1 cellular context compared by ENCODE assay signal in the genomic region with DNA sequence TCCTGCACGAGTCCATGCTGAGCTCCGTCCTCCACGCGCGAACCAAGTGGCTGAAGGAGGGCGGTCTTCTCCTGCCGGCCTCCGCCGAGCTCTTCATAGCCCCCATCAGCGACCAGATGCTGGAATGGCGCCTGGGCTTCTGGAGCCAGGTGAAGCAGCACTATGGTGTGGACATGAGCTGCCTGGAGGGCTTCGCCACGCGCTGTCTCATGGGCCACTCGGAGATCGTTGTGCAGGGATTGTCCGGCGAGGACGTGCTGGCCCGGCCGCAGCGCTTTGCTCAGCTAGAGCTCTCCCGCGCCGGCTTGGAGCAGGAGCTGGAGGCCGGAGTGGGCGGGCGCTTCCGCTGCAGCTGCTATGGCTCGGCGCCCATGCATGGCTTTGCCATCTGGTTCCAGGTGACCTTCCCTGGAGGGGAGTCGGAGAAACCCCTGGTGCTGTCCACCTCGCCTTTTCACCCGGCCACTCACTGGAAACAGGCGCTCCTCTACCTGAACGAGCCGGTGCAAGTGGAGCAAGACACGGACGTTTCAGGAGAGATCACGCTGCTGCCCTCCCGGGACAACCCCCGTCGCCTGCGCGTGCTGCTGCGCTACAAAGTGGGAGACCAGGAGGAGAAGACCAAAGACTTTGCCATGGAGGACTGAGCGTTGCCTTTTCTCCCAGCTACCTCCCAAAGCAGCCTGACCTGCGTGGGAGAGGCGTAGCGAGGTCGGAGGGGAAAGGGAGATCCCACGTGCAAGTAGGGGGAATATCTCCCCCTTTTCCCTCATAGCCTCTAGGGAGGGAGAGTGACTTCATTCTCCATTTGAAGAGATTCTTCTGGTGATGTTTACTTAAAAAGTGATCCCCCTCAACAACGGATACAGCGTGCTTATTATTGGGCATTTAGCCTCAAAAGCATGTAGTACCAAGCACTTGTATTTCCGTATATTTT.
TF ChIP-seq lines count a peak whose summit lies in the region.

No MANE protein-coding gene starts in this region.

TF ChIP-seq in HepG2, 621 proteins besides CTCF, POLR2A, EP300 and RAD21 (continued from another document and continues in another):
- TF ChIP-seq PAXIP1 (CRISPR knock-in tag; conservative IDR thresholded peaks at IDR 0.05) (no peak), ZNF615 (CRISPR knock-in tag; IDR thresholded peaks at IDR 0.05; ENCODE audit: borderline replicate concordance) (no peak), HHEX (CRISPR knock-in tag; IDR thresholded peaks at IDR 0.05) (no peak), NAIF1 (CRISPR knock-in tag; IDR thresholded peaks at IDR 0.05; ENCODE audit: borderline replicate concordance) (no peak), IRF2 (CRISPR knock-in tag; IDR thresholded peaks at IDR 0.05) (no peak), ARNT2 (CRISPR knock-in tag; IDR thresholded peaks at IDR 0.05; ENCODE audit: low read depth) (peak; percentile 53; the same call in 1 of the 2 replicates), KDM6A (CRISPR knock-in tag; IDR thresholded peaks at IDR 0.05; ENCODE audit: low read depth) (no peak), CBX1 (IDR thresholded peaks at IDR 0.05; ENCODE audit: low read depth) (no peak), DPF2 (CRISPR knock-in tag; IDR thresholded peaks at IDR 0.05; ENCODE audit: borderline replicate concordance, low read depth) (no peak), ZNF124 (CRISPR knock-in tag; IDR thresholded peaks at IDR 0.05) (no peak), MEF2D (CRISPR knock-in tag; IDR thresholded peaks at IDR 0.05) (no peak), ZNF326 (CRISPR knock-in tag; IDR thresholded peaks at IDR 0.05; ENCODE audit: borderline replicate concordance) (no peak), ZHX1 (CRISPR knock-in tag; IDR thresholded peaks at IDR 0.05; ENCODE audit: low read depth) (no peak), WIZ (CRISPR knock-in tag; IDR thresholded peaks at IDR 0.05) (no peak), ZNF724P (CRISPR knock-in tag; IDR thresholded peaks at IDR 0.05; ENCODE audit: borderline replicate concordance) (no peak), ASH2L (IDR thresholded peaks at IDR 0.05; ENCODE audit: insufficient read length, low read depth, low read length) (no peak), EEA1 (CRISPR knock-in tag; IDR thresholded peaks at IDR 0.05; ENCODE audit: borderline replicate concordance) (no peak), ATRX (CRISPR knock-in tag; IDR thresholded peaks at IDR 0.05; ENCODE audit: borderline replicate concordance) (no peak), TFDP2 (CRISPR knock-in tag; IDR thresholded peaks at IDR 0.05) (0 out of 2 replicates have a peak, but pooled peaks have one; percentile 18), DR1 (CRISPR knock-in tag; IDR thresholded peaks at IDR 0.05) (no peak), ZNF101 (CRISPR knock-in tag; IDR thresholded peaks at IDR 0.05; ENCODE audit: borderline replicate concordance, low read depth) (no peak), AGO1 (IDR thresholded peaks at IDR 0.05; ENCODE audit: low read depth, low read length, poor library complexity, severe bottlenecking) (no peak), MTF2 (CRISPR knock-in tag; IDR thresholded peaks at IDR 0.05; ENCODE audit: borderline replicate concordance) (0 out of 2 replicates have a peak, but pooled peaks have one; percentile 12), SALL2 (CRISPR knock-in tag; IDR thresholded peaks at IDR 0.05) (peak; percentile 2; the same call in 1 of the 2 replicates), ELK4 (CRISPR knock-in tag; IDR thresholded peaks at IDR 0.05; ENCODE audit: borderline replicate concordance) (no peak), THYN1 (CRISPR knock-in tag; IDR thresholded peaks at IDR 0.05; ENCODE audit: borderline replicate concordance, low read depth) (no peak), BATF2 (CRISPR knock-in tag; IDR thresholded peaks at IDR 0.05) (0 out of 2 replicates have a peak, but pooled peaks have one; percentile 39), ZBTB7B (CRISPR knock-in tag; IDR thresholded peaks at IDR 0.05) (no peak), ZNF652 (CRISPR knock-in tag; IDR thresholded peaks at IDR 0.05; ENCODE audit: borderline replicate concordance, low read depth) (no peak), NFIB (CRISPR knock-in tag; IDR thresholded peaks at IDR 0.05; ENCODE audit: borderline replicate concordance) (no peak), ZNF709 (CRISPR knock-in tag; IDR thresholded peaks at IDR 0.05) (no peak), TRAFD1 (CRISPR knock-in tag; IDR thresholded peaks at IDR 0.05; ENCODE audit: borderline replicate concordance) (no peak), ZNF546 (CRISPR knock-in tag; conservative IDR thresholded peaks at IDR 0.05) (no peak), ZBTB1 (CRISPR knock-in tag; IDR thresholded peaks at IDR 0.05; ENCODE audit: borderline replicate concordance) (no peak), ZKSCAN8 (CRISPR knock-in tag; IDR thresholded peaks at IDR 0.05; ENCODE audit: borderline replicate concordance) (no peak), ZNF704 (CRISPR knock-in tag; IDR thresholded peaks at IDR 0.05; ENCODE audit: borderline replicate concordance) (0 out of 2 replicates have a peak, but pooled peaks have one; percentile 19)
- TF ChIP-seq, protein P1, sequence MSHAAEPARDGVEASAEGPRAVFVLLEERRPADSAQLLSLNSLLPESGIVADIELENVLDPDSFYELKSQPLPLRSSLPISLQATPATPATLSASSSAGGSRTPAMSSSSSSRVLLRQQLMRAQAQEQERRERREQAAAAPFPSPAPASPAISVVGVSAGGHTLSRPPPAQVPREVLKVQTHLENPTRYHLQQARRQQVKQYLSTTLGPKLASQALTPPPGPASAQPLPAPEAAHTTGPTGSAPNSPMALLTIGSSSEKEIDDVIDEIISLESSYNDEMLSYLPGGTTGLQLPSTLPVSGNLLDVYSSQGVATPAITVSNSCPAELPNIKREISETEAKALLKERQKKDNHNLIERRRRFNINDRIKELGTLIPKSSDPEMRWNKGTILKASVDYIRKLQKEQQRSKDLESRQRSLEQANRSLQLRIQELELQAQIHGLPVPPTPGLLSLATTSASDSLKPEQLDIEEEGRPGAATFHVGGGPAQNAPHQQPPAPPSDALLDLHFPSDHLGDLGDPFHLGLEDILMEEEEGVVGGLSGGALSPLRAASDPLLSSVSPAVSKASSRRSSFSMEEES (CRISPR knock-in tag; IDR thresholded peaks at IDR 0.05): no peak
- TF ChIP-seq, protein P2, sequence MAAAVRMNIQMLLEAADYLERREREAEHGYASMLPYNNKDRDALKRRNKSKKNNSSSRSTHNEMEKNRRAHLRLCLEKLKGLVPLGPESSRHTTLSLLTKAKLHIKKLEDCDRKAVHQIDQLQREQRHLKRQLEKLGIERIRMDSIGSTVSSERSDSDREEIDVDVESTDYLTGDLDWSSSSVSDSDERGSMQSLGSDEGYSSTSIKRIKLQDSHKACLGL (CRISPR knock-in tag; IDR thresholded peaks at IDR 0.05): peak; percentile 9; the same call in 1 of the 2 replicates
- TF ChIP-seq, protein P3, sequence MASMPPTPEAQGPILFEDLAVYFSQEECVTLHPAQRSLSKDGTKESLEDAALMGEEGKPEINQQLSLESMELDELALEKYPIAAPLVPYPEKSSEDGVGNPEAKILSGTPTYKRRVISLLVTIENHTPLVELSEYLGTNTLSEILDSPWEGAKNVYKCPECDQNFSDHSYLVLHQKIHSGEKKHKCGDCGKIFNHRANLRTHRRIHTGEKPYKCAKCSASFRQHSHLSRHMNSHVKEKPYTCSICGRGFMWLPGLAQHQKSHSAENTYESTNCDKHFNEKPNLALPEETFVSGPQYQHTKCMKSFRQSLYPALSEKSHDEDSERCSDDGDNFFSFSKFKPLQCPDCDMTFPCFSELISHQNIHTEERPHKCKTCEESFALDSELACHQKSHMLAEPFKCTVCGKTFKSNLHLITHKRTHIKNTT (CRISPR knock-in tag; IDR thresholded peaks at IDR 0.05): no peak
- TF ChIP-seq, protein P4, sequence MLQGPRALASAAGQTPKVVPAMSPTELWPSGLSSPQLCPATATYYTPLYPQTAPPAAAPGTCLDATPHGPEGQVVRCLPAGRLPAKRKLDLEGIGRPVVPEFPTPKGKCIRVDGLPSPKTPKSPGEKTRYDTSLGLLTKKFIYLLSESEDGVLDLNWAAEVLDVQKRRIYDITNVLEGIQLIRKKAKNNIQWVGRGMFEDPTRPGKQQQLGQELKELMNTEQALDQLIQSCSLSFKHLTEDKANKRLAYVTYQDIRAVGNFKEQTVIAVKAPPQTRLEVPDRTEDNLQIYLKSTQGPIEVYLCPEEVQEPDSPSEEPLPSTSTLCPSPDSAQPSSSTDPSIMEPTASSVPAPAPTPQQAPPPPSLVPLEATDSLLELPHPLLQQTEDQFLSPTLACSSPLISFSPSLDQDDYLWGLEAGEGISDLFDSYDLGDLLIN (CRISPR knock-in tag; IDR thresholded peaks at IDR 0.05; ENCODE audit: borderline replicate concordance): 0 out of 2 replicates have a peak, but pooled peaks have one; percentile 20
